8 cellular contexts compared by ENCODE assay signal in genomic region chrX:155819966-155820491, GRCh38.
DNase-seq lines count a peak whose midpoint lies in the region; ATAC-seq and TF ChIP-seq lines count a peak whose summit lies in the region.

No MANE protein-coding gene starts in this region.

- H3K27ac Mint-ChIP-seq in brain, result no peak overlapping the region

- peak; percentile 67 to 76 for TF ChIP-seq CTCF in brain (conservative IDR thresholded peaks at IDR 0.05)

- peak; percentile 69 for ATAC-seq in GM19395 (IDR thresholded peaks at IDR 0.05; ENCODE audit: unreplicated experiment)
- no peak for ATAC-seq in HG02678 (IDR thresholded peaks at IDR 0.05; ENCODE audit: unreplicated experiment)

- H3K36me3 Mint-ChIP-seq in brain, result no peaks in the 10 kb centered on the region

- peaks cover 6% of the 10 kb centered on the region for H3K27me3 Mint-ChIP-seq in brain

- H3K9me3 Mint-ChIP-seq in brain, result peaks cover 6 to 59% (median 18%) of the 10 kb centered on the region in 5 experiments

- DNase-seq in AML-193 (lab: John Stamatoyannopoulos, UW) (peak; percentile 54 to 68), NCI-H1694 (lab: John Stamatoyannopoulos, UW) (peak; percentile 27), T follicular helper cell (ENCODE audit: low read depth) (peak; percentile 18), islet precursor cell (peak; percentile 85)
- peak; percentile 30 for DNase-seq in stimulated activated CD4-positive, alpha-beta T cell treated with anti-CD3 and anti-CD28 coated beads, Interleukin-4, amount 100 ng/mL, for 1 hour

- no peak overlapping the region for H3K4me3 Mint-ChIP-seq in brain

- H3K4me1 Mint-ChIP-seq in brain, result no peaks in the 10 kb centered on the region

Comparison
In these comparisons a context has a peak if more than half of its experiments do, and no peak if none do; other contexts are left out.
1. DNase-seq: peak in every context shown above with its lines; median percentile 85 in islet precursor cell; 61 in AML-193; 30 in stimulated activated CD4-positive, alpha-beta T cell treated with anti-CD3 and anti-CD28 coated beads, Interleukin-4, amount 100 ng/mL, for 1 hour; 27 in NCI-H1694; 18 in T follicular helper cell.